Comparison of ENCODE assay signal across 20 cellular contexts in the genomic region with DNA sequence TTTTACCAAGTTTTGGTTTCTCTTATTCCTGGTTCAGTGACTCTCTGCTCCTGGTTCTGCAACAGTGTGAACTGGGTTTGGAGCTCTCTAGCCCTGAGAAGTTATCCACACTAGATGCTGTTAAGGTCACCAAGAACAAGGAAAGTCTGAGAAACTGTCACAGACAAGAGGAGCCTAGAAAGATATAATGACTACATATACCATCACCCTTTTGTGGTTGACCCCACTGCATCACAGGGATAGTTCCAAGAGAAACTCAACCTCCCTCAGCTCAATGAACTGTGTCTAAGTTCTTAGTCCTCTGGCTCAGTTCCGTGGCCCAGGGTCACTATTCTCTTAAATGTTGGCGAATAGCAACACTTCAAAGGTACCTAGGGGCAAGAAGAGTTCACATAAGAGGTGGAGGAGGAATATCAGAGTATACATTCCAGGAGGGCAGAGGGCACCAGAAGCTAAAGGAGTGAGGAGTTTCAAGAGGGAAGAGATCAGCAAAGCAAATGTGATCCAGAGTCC.
"Had no signal": no experiment of that assay in that cellular context is flagged by ENCODE, and none has a peak within 500 bp of the region (broad histone marks: within the 10 kb centered on the region; RNA-seq: fewer than 3 reads in every experiment).

No MANE protein-coding gene starts in this region.

- DNase-seq: effector memory CD8-positive, alpha-beta T cell; erythroblast; foreskin melanocyte; head of caudate nucleus; kidney; left cardiac atrium; left ventricle myocardium superior; mesenchymal stem cell; midbrain; posterior cingulate gyrus; spleen; stimulated activated CD4-positive, alpha-beta T cell treated with anti-CD3 and anti-CD28 coated beads, Interleukin-15, amount 100 ng/mL, for 24 hours; stimulated activated CD4-positive, alpha-beta T cell treated with anti-CD3 and anti-CD28 coated beads, Interleukin-1b, Interleukin-23, amount 100 ng/mL, for 48 hours; stimulated activated CD4-positive, alpha-beta T cell treated with anti-CD3 and anti-CD28 coated beads, Interleukin-4, amount 100 ng/mL, for 24 hours; stimulated activated naive CD4-positive, alpha-beta T cell; tibial artery; upper lobe of left lung; uterus had no signal

- ATAC-seq: effector memory CD8-positive, alpha-beta T cell; left cardiac atrium; left ventricle myocardium superior; sciatic nerve had no signal

- H3K4me3 Mint-ChIP-seq: dendritic cell treated with granulocyte-macrophage colony-stimulating factor and Interleukin-4, amounts not matched to agents 40 ng/mL and 50 ng/mL, for 4 days; effector memory CD8-positive, alpha-beta T cell had no signal

- H3K27ac Mint-ChIP-seq: dendritic cell treated with granulocyte-macrophage colony-stimulating factor and Interleukin-4, amounts not matched to agents 40 ng/mL and 50 ng/mL, for 4 days; effector memory CD8-positive, alpha-beta T cell had no signal
